ENCODE assay signal across 8 cellular contexts in the genomic region with DNA sequence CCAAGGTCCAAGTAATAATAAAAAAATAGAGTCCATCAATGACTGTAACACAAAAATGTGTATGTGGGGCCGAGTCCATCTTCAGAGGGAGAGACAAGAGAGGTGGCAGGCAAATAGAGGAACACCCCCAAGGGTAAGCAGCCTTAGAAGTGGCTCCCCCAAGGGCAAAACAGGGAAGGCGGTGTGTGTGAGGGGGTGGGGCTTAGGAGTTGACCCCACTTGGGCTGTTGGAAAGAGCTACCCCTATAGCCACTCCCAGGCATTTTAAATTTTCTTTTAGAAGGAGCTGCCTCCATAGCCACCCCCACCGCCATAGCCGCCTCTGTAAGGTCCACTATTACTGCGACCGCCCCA. TPM values are rescaled to one million over a fixed set of nuclear protein-coding genes. Genes with fewer than 3 reads are reported as not detected.
DNase-seq lines count a peak whose midpoint lies in the region; ATAC-seq and TF ChIP-seq lines count a peak whose summit lies in the region.

No MANE protein-coding gene starts in this region.

- H3K9me3 Mint-ChIP-seq in activated T-helper 1 cell treated with anti-CD3 and anti-CD28 coated beads, Interleukin-12 subunit alpha, Interleukin-12 subunit beta, Interleukin-2, Interleukin-4 antibody, amounts not matched to agents 30 ng/mL and 10 ng/mL and 1 ng/mL, durations not matched to agents 14 hours and 24 hours and 36 hours = no peaks in the 10 kb centered on the region

- H3K27me3 Mint-ChIP-seq in activated T-helper 1 cell treated with anti-CD3 and anti-CD28 coated beads, Interleukin-12 subunit alpha, Interleukin-12 subunit beta, Interleukin-2, Interleukin-4 antibody, amounts not matched to agents 30 ng/mL and 10 ng/mL and 1 ng/mL, durations not matched to agents 14 hours and 24 hours and 36 hours (ENCODE audit: insufficient read depth) = peaks cover 4% of the 10 kb centered on the region

- peak overlapping the region; percentile 97 for H3K4me3 Mint-ChIP-seq in activated T-helper 1 cell treated with anti-CD3 and anti-CD28 coated beads, Interleukin-12 subunit alpha, Interleukin-12 subunit beta, Interleukin-2, Interleukin-4 antibody, amounts not matched to agents 30 ng/mL and 10 ng/mL and 1 ng/mL, durations not matched to agents 14 hours and 24 hours and 36 hours

- intact Hi-C loops in activated T-helper 1 cell treated with anti-CD3 and anti-CD28 coated beads, Interleukin-12 subunit alpha, Interleukin-12 subunit beta, Interleukin-2, Interleukin-4 antibody, amounts not matched to agents 30 ng/mL and 10 ng/mL and 1 ng/mL, durations not matched to agents 14 hours and 24 hours and 36 hours (cut with micrococcal nuclease) = loop anchor here (1.0 to 10.0 kb wide), 6 partner anchors 10 to 1542 kb away; a partner anchor contains a TSS
- intact Hi-C loops in left cardiac atrium (cut with DNase I) (no loop called here), sigmoid colon (cut with DNase I) (loop anchor here (10.0 kb wide), 1 partner anchor 382 kb away; a partner anchor contains a TSS)

- H3K4me1 ChIP-seq in sigmoid colon = peaks cover 0 to 49% (median 27%) of the 10 kb centered on the region in 4 donors

- DNase-seq in ELF-1 (ENCODE audit: low read depth, low spot score) (peak; percentile 53), M059J (ENCODE audit: low read depth) (peak; percentile 47), left cardiac atrium (peak; percentile 53), sigmoid colon (no peak), NCI-H1105 treated with DMSO at 0.1 percent for 48 hours (lab: John Stamatoyannopoulos, UW) (no peak)
- no peak for DNase-seq in activated T-helper 1 cell treated with anti-CD3 and anti-CD28 coated beads, Interleukin-12 subunit alpha, Interleukin-12 subunit beta, Interleukin-2, Interleukin-4 antibody, amounts not matched to agents 30 ng/mL and 10 ng/mL and 1 ng/mL, durations not matched to agents 14 hours and 24 hours and 36 hours (ENCODE audit: low spot score)

- no peak for TF ChIP-seq POLR2A in sigmoid colon (IDR thresholded peaks at IDR 0.05)

- H3K36me3 ChIP-seq in sigmoid colon = peaks cover 0 to 7% (median 0%) of the 10 kb centered on the region in 4 donors

- peak in 1 of 2 donors; percentile 2 for ATAC-seq in left cardiac atrium
- no peak for ATAC-seq in HG03139 (IDR thresholded peaks at IDR 0.05; ENCODE audit: unreplicated experiment)
- ATAC-seq in GM19395 (IDR thresholded peaks at IDR 0.05; ENCODE audit: unreplicated experiment) = no peak

- no peak for TF ChIP-seq EP300 in sigmoid colon (IDR thresholded peaks at IDR 0.05)

- H3K4me3 ChIP-seq in sigmoid colon = peak overlapping the region; percentile 68 to 80 (median 70)

- peak overlapping the region; percentile 100 for H3K27ac Mint-ChIP-seq in activated T-helper 1 cell treated with anti-CD3 and anti-CD28 coated beads, Interleukin-12 subunit alpha, Interleukin-12 subunit beta, Interleukin-2, Interleukin-4 antibody, amounts not matched to agents 30 ng/mL and 10 ng/mL and 1 ng/mL, durations not matched to agents 14 hours and 24 hours and 36 hours

- H3K36me3 Mint-ChIP-seq in activated T-helper 1 cell treated with anti-CD3 and anti-CD28 coated beads, Interleukin-12 subunit alpha, Interleukin-12 subunit beta, Interleukin-2, Interleukin-4 antibody, amounts not matched to agents 30 ng/mL and 10 ng/mL and 1 ng/mL, durations not matched to agents 14 hours and 24 hours and 36 hours (ENCODE audit: low read depth) = peaks cover 31% of the 10 kb centered on the region

- no peaks in the 10 kb centered on the region for H3K9me3 ChIP-seq in sigmoid colon

- no peak for TF ChIP-seq CTCF in sigmoid colon (IDR thresholded peaks at IDR 0.05)

- H3K27me3 ChIP-seq in sigmoid colon = no peaks in the 10 kb centered on the region

- H3K4me1 Mint-ChIP-seq in activated T-helper 1 cell treated with anti-CD3 and anti-CD28 coated beads, Interleukin-12 subunit alpha, Interleukin-12 subunit beta, Interleukin-2, Interleukin-4 antibody, amounts not matched to agents 30 ng/mL and 10 ng/mL and 1 ng/mL, durations not matched to agents 14 hours and 24 hours and 36 hours (ENCODE audit: low read depth) = peaks cover 22% of the 10 kb centered on the region

- WGBS in sigmoid colon, 2 donors = 0 to 1% methylated on average over 6 of the region's 6 CpGs

- H3K27ac ChIP-seq in sigmoid colon = peak overlapping the region; percentile 94 to 99 (median 97)

RNA-seq across cellular contexts. Expression of a gene that starts 1.3 kb away (rescaled TPM):
- 5.8 and 9.7 TPM in 2 replicates for total RNA-seq in M059J (2014; rRNA removed; shearing (Covaris generic))
- 37.5 and 37.8 TPM in 2 replicates for total RNA-seq in activated T-helper 1 cell treated with anti-CD3 and anti-CD28 coated beads, Interleukin-12 subunit alpha, Interleukin-12 subunit beta, Interleukin-2, Interleukin-4 antibody, amounts not matched to agents 30 ng/mL and 10 ng/mL and 1 ng/mL, durations not matched to agents 14 hours and 24 hours and 36 hours
- 10 to 100 TPM; 14.3 to 27.1 TPM for total RNA-seq in left cardiac atrium
- total RNA-seq in sigmoid colon = 10 to 100 TPM; 10.0 to 12.2 (median 10.9) TPM
- polyA plus RNA-seq in sigmoid colon = 10 to 100 TPM; 19.2 to 34.0 (median 20.4) TPM

RNA-seq across cellular contexts. Expression of a gene that starts 17.0 kb away (rescaled TPM):
- total RNA-seq in M059J (2014; rRNA removed; shearing (Covaris generic)) = 0.74 and 2.2 TPM in 2 replicates
- 1.2 and 2.2 TPM in 2 replicates for total RNA-seq in activated T-helper 1 cell treated with anti-CD3 and anti-CD28 coated beads, Interleukin-12 subunit alpha, Interleukin-12 subunit beta, Interleukin-2, Interleukin-4 antibody, amounts not matched to agents 30 ng/mL and 10 ng/mL and 1 ng/mL, durations not matched to agents 14 hours and 24 hours and 36 hours
- total RNA-seq in left cardiac atrium = 10 to 100 TPM; 24.8 to 48.0 TPM
- total RNA-seq in sigmoid colon = 1 to 10 TPM; 2.7 to 5.5 (median 4.1) TPM
- 1 to 10 TPM in 1 of 3 donors, under 1 TPM in 1, not detected in 1; 0.23 to 3.0 TPM for polyA plus RNA-seq in sigmoid colon

Comparison
In these comparisons a context has a peak if more than half of its experiments do, and no peak if none do; other contexts are left out.
1. DNase-seq: peak in ELF-1 (single experiment), M059J (single experiment) and left cardiac atrium (single experiment); none in activated T-helper 1 cell treated with anti-CD3 and anti-CD28 coated beads, Interleukin-12 subunit alpha, Interleukin-12 subunit beta, Interleukin-2, Interleukin-4 antibody, amounts not matched to agents 30 ng/mL and 10 ng/mL and 1 ng/mL, durations not matched to agents 14 hours and 24 hours and 36 hours (single experiment), sigmoid colon (single experiment) and NCI-H1105 treated with DMSO at 0.1 percent for 48 hours (single experiment).
2. intact Hi-C loops: an anchor here in activated T-helper 1 cell treated with anti-CD3 and anti-CD28 coated beads, Interleukin-12 subunit alpha, Interleukin-12 subunit beta, Interleukin-2, Interleukin-4 antibody, amounts not matched to agents 30 ng/mL and 10 ng/mL and 1 ng/mL, durations not matched to agents 14 hours and 24 hours and 36 hours (1.0 to 10.0 kb wide) and sigmoid colon (10.0 kb wide); none called in left cardiac atrium.